In genomic region chr1:229832695-229833094, GRCh38 we compare ENCODE assay signal across 16 cellular contexts.
DNase-seq lines count a peak whose midpoint lies in the region; ATAC-seq and TF ChIP-seq lines count a peak whose summit lies in the region.
"Had no signal": no experiment of that assay in that cellular context is flagged by ENCODE, and none has a peak within 500 bp of the region (broad histone marks: within the 10 kb centered on the region; RNA-seq: fewer than 3 reads in every experiment).

No MANE protein-coding gene starts in this region.

- no peak overlapping the region for H3K4me3 Mint-ChIP-seq in Caco-2 (ENCODE audit: unreplicated experiment)
- H3K4me3 Mint-ChIP-seq: CD4-positive, CD25-positive, alpha-beta regulatory T cell; HFFc6; IgD-negative memory B cell had no signal

- peak overlapping the region; percentile 27 for H3K27ac Mint-ChIP-seq in Caco-2 (ENCODE audit: unreplicated experiment)
- H3K27ac Mint-ChIP-seq: HFFc6, IgD-negative memory B cell had no signal

- peaks cover 5% of the 10 kb centered on the region for H3K27me3 Mint-ChIP-seq in Caco-2 (ENCODE audit: insufficient read depth, unreplicated experiment)

- WGBS in body of pancreas, 2 donors = 56 to 57% methylated on average over 3 of the region's 3 CpGs

- H3K27ac ChIP-seq in body of pancreas = no peak overlapping the region
- H3K27ac ChIP-seq: BLaER1 had no signal

- DNase-seq in Caco-2 (peak in 1 of 2 experiments; percentile 32), body of pancreas (no peak), left kidney (ENCODE audit: low read depth, low spot score) (peak; percentile 14), mucosa of descending colon (peak in 1 of 3 donors; percentile 44), DMS153 treated with DMSO at 0.1 percent for 48 hours (lab: John Stamatoyannopoulos, UW; ENCODE audit: unreplicated experiment) (no peak), activated T-cell treated with anti-CD3 and anti-CD28 coated beads for 4 hours (no peak), CD1c-positive myeloid dendritic cell (ENCODE audit: extremely low spot score) (no peak)
- DNase-seq: 8988T; AML-193; CD4-positive, CD25-positive, alpha-beta regulatory T cell; GF-D8; HCEC 1CT; HFFc6 had no signal

- H3K4me3 ChIP-seq in Caco-2 (ENCODE audit: low read depth, low read length) = no peak overlapping the region
- H3K4me3 ChIP-seq in body of pancreas = no peak overlapping the region
- H3K4me3 ChIP-seq in mucosa of descending colon = no peak overlapping the region
- H3K4me3 ChIP-seq: BLaER1 had no signal

- peaks cover 9% of the 10 kb centered on the region for H3K9me3 Mint-ChIP-seq in Caco-2 (ENCODE audit: unreplicated experiment)
- H3K9me3 Mint-ChIP-seq: HFFc6 had no signal

- CTCF ChIA-PET in Caco-2 (lab: Charles Lee) = no interaction called here

- H3K4me1 ChIP-seq in Caco-2 (peaks cover 13% of the 10 kb centered on the region), body of pancreas (peaks cover 9% of the 10 kb centered on the region), mucosa of descending colon (ENCODE audit: low read depth) (no peaks in the 10 kb centered on the region)
- H3K4me1 ChIP-seq: BLaER1 had no signal

- POLR2A ChIA-PET in Caco-2 (lab: Charles Lee) = no interaction called here

- ATAC-seq in body of pancreas (peak; percentile 27), mucosa of descending colon (peak; percentile 97), GM21390 (IDR thresholded peaks at IDR 0.05; ENCODE audit: unreplicated experiment) (no peak)

- H3K27me3 ChIP-seq in Caco-2 (replicated peaks; ENCODE audit: control insufficient read depth, insufficient read depth, low read length) (no peaks in the 10 kb centered on the region), body of pancreas (no peaks in the 10 kb centered on the region)
- H3K27me3 ChIP-seq: BLaER1 had no signal

- H3K36me3 ChIP-seq in Caco-2 (ENCODE audit: control insufficient read depth, insufficient read depth, low read length) (no peaks in the 10 kb centered on the region; the same call in 1 of the 2 replicates), body of pancreas (replicated peaks in 1 of 2; ENCODE audit: insufficient read depth in 1 of 2, low read depth in 2 of 2) (no peaks in the 10 kb centered on the region), mucosa of descending colon (ENCODE audit: low read depth) (no peaks in the 10 kb centered on the region)
- H3K36me3 ChIP-seq: BLaER1 had no signal

- intact Hi-C loops in Caco-2 (cut with micrococcal nuclease; ENCODE audit: unreplicated experiment) (no loop called here), body of pancreas (cut with DNase I) (no loop called here), mucosa of descending colon (cut with DNase I, micrococcal nuclease) (no loop called here)

- TF ChIP-seq POLR2A in body of pancreas (IDR thresholded peaks at IDR 0.05) = no peak

- no TSS peak for BruUV-seq in Caco-2 (replicated peaks; lab: Mats Ljungman, UMichigan)

- no peak for TF ChIP-seq CTCF in Caco-2 (IDR thresholded peaks at IDR 0.05; ENCODE audit: insufficient read depth in 1 of 2, low read depth in 1 of 2, low read length in 1 of 2, severe bottlenecking in 1 of 2, unreplicated experiment in 1 of 2)
- TF ChIP-seq CTCF in body of pancreas (IDR thresholded peaks at IDR 0.05) = no peak
- TF ChIP-seq CTCF in mucosa of descending colon (IDR thresholded peaks at IDR 0.05) = no peak

- H3K9me3 ChIP-seq in Caco-2 = peaks cover 7% of the 10 kb centered on the region; the same call in 1 of the 2 replicates
- no peaks in the 10 kb centered on the region for H3K9me3 ChIP-seq in body of pancreas
- no peaks in the 10 kb centered on the region for H3K9me3 ChIP-seq in mucosa of descending colon

- peaks cover 8% of the 10 kb centered on the region for H3K4me1 Mint-ChIP-seq in Caco-2 (ENCODE audit: low read depth, unreplicated experiment)
- H3K4me1 Mint-ChIP-seq: CD4-positive, CD25-positive, alpha-beta regulatory T cell had no signal

- H3K36me3 Mint-ChIP-seq in Caco-2 (ENCODE audit: insufficient read depth, unreplicated experiment) = no peaks in the 10 kb centered on the region
- H3K36me3 Mint-ChIP-seq: CD4-positive, CD25-positive, alpha-beta regulatory T cell had no signal
